9 cellular contexts compared by ENCODE assay signal in the genomic region with DNA sequence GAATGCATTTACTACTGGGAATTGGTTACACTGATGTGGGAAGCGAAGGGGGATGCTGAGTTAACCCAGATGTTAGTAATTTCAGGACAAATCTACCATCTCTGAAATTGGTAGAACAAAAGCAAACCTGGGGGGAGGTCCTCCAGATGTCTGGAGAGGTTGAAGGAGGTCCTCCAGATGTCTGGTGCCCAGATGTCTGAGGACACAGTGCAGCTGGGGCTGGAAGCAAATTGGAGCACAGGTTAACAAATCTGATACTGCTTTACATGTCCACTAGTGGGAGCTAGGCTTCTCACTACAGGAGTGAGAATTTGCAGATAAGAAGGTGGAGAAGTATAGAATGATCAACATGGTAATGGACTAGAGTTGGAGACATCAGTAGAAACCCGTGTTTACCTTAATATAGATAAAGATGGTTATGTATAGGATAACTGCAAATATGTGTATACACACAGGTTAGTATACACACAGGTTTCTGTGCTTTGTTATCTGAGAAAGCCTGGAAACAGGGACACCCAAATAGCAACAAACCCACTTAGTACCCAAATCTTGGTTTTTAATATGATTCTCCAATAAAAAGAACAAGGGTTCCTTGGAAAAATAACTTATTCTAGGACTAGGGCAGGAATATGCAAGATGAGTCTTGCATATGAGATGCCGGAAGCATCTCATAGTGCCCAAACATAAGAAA.
DNase-seq lines count a peak whose midpoint lies in the region; ATAC-seq lines count a peak whose summit lies in the region.
"Had no signal": no experiment of that assay in that cellular context is flagged by ENCODE, and none has a peak within 500 bp of the region (broad histone marks: within the 10 kb centered on the region; RNA-seq: fewer than 3 reads in every experiment).

No MANE protein-coding gene starts in this region.

- no peak overlapping the region for H3K27ac Mint-ChIP-seq in activated CD4-positive, alpha-beta T cell treated with anti-CD3 and anti-CD28 coated beads, Interleukin-2, amount 10 ng/mL, durations not matched to agents 24 days and 14 days
- H3K27ac Mint-ChIP-seq: activated CD4-positive, alpha-beta memory T cell treated with anti-CD3 and anti-CD28 coated beads for 36 hours had no signal

- DNase-seq in Daoy (ENCODE audit: low read depth) (peak; percentile 8), H4 (ENCODE audit: low spot score) (peak; percentile 22), OCI-M1 (lab: John Stamatoyannopoulos, UW) (peak; percentile 42), iPS-NIHi7 (ENCODE audit: extremely low spot score) (peak; percentile 11), hippocampal formation (lab: John Stamatoyannopoulos, UW) (no peak)
- no peak for DNase-seq in central memory CD4-positive, alpha-beta T cell
- DNase-seq in activated CD4-positive, alpha-beta T cell treated with anti-CD3 and anti-CD28 coated beads, Interleukin-2, amount 10 ng/mL, durations not matched to agents 24 days and 14 days, result no peak
- DNase-seq: activated CD4-positive, alpha-beta memory T cell treated with anti-CD3 and anti-CD28 coated beads for 36 hours had no signal

- no peaks in the 10 kb centered on the region for H3K9me3 Mint-ChIP-seq in activated CD4-positive, alpha-beta T cell treated with anti-CD3 and anti-CD28 coated beads, Interleukin-2, amount 10 ng/mL, durations not matched to agents 24 days and 14 days
- H3K9me3 Mint-ChIP-seq: activated CD4-positive, alpha-beta memory T cell treated with anti-CD3 and anti-CD28 coated beads for 36 hours had no signal

- intact Hi-C loops in activated CD4-positive, alpha-beta T cell treated with anti-CD3 and anti-CD28 coated beads, Interleukin-2, amount 10 ng/mL, durations not matched to agents 24 days and 14 days (cut with micrococcal nuclease), result loop anchor here (5.0 kb wide), 1 partner anchor 131 kb away; no protein-coding TSS in a partner anchor

- H3K27me3 Mint-ChIP-seq in activated CD4-positive, alpha-beta T cell treated with anti-CD3 and anti-CD28 coated beads, Interleukin-2, amount 10 ng/mL, durations not matched to agents 24 days and 14 days, result no peaks in the 10 kb centered on the region

- no peaks in the 10 kb centered on the region for H3K4me1 Mint-ChIP-seq in activated CD4-positive, alpha-beta T cell treated with anti-CD3 and anti-CD28 coated beads, Interleukin-2, amount 10 ng/mL, durations not matched to agents 24 days and 14 days

- ATAC-seq in GM21717 (IDR thresholded peaks at IDR 0.05; ENCODE audit: unreplicated experiment), result no peak

- H3K36me3 Mint-ChIP-seq in activated CD4-positive, alpha-beta T cell treated with anti-CD3 and anti-CD28 coated beads, Interleukin-2, amount 10 ng/mL, durations not matched to agents 24 days and 14 days (ENCODE audit: low read depth), result no peaks in the 10 kb centered on the region
- H3K36me3 Mint-ChIP-seq: activated CD4-positive, alpha-beta memory T cell treated with anti-CD3 and anti-CD28 coated beads for 36 hours had no signal

- no peak overlapping the region for H3K4me3 Mint-ChIP-seq in activated CD4-positive, alpha-beta T cell treated with anti-CD3 and anti-CD28 coated beads, Interleukin-2, amount 10 ng/mL, durations not matched to agents 24 days and 14 days
- H3K4me3 Mint-ChIP-seq: activated CD4-positive, alpha-beta memory T cell treated with anti-CD3 and anti-CD28 coated beads for 36 hours had no signal

Comparison
In these comparisons a context has a peak if more than half of its experiments do, and no peak if none do; other contexts are left out.
1. DNase-seq: peak in Daoy (single experiment), H4 (single experiment), OCI-M1 (single experiment) and iPS-NIHi7 (single experiment); none in central memory CD4-positive, alpha-beta T cell (single experiment), activated CD4-positive, alpha-beta T cell treated with anti-CD3 and anti-CD28 coated beads, Interleukin-2, amount 10 ng/mL, durations not matched to agents 24 days and 14 days (single experiment) and hippocampal formation (0 of 2).